17 cellular contexts compared by ENCODE assay signal in the genomic region with DNA sequence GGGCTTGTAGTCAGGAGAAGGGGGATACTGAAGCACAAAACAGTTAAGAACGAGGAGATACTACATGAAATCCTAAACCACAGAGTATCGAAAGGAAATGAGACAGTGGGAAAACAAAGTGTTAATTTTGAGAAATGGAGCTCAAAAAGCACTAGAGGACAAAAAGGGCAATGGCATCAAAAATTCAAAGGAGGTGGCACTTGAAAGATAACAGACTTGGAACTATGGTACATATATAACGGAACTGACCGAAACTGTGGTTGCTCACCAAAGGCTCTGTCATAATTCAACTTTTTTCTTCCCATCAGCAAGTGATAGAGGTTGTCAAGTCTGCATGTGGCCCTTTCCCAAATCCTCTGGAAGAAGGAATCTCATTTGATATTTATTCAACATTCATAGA.
DNase-seq lines count a peak whose midpoint lies in the region; ATAC-seq and TF ChIP-seq lines count a peak whose summit lies in the region.
"Had no signal": no experiment of that assay in that cellular context is flagged by ENCODE, and none has a peak within 500 bp of the region (broad histone marks: within the 10 kb centered on the region; RNA-seq: fewer than 3 reads in every experiment).

No MANE protein-coding gene starts in this region.

- TF ChIP-seq POLR2A in suprapubic skin (IDR thresholded peaks at IDR 0.05): no peak

- H3K79me2 ChIP-seq in H9 (ENCODE audit: insufficient read depth, low read length): no peaks in the 10 kb centered on the region
- no peaks in the 10 kb centered on the region for H3K79me2 ChIP-seq in Loucy (ENCODE audit: insufficient read depth, low read length)

- no peak overlapping the region for H3T11ph ChIP-seq in H9 (ENCODE audit: low read length)

- H2BK120ac ChIP-seq in H9 (ENCODE audit: low read depth, low read length, poor library complexity, severe bottlenecking): no peak overlapping the region

- no peak overlapping the region for H3K14ac ChIP-seq in H9 (ENCODE audit: insufficient read depth, low read length)

- H3K9me3 Mint-ChIP-seq in H9 (no peaks in the 10 kb centered on the region), chondrocyte (ENCODE audit: low read depth) (peaks cover 7% of the 10 kb centered on the region)
- H3K9me3 Mint-ChIP-seq: IgD-negative memory B cell had no signal

- TF ChIP-seq CTCF in H9 (conservative IDR thresholded peaks at IDR 0.05) (no peak), Loucy (conservative IDR thresholded peaks at IDR 0.05; ENCODE audit: low read length) (0 out of 2 replicates have a peak, but pooled peaks have one; percentile 8), chondrocyte (IDR thresholded peaks at IDR 0.05) (no peak), suprapubic skin (IDR thresholded peaks at IDR 0.05) (no peak)

- no peak for ATAC-seq in HG03280 (IDR thresholded peaks at IDR 0.05; ENCODE audit: unreplicated experiment)
- no peak for ATAC-seq in HG03095 (IDR thresholded peaks at IDR 0.05; ENCODE audit: unreplicated experiment)
- ATAC-seq: A549 had no signal

- H4K20me1 ChIP-seq in H9 (ENCODE audit: control insufficient read depth, insufficient read depth, insufficient read length) (no peaks in the 10 kb centered on the region), Loucy (ENCODE audit: insufficient read depth, low read length, poor library complexity, severe bottlenecking) (no peaks in the 10 kb centered on the region)

- no peaks in the 10 kb centered on the region for H3K23me2 ChIP-seq in H9 (ENCODE audit: insufficient read length, low read depth, low read length, poor library complexity, severe bottlenecking)

- no peak overlapping the region for H3K23ac ChIP-seq in H9 (ENCODE audit: insufficient read length, low read depth, low read length)

- no peak overlapping the region for H3K4ac ChIP-seq in H9 (ENCODE audit: low read depth, low read length)

- peaks cover 8 to 12% of the 10 kb centered on the region in 2 experiments for H3K4me1 Mint-ChIP-seq in H9
- peaks cover 48% of the 10 kb centered on the region for H3K4me1 Mint-ChIP-seq in chondrocyte (ENCODE audit: low read depth)

- H3K27me3 Mint-ChIP-seq in H9 (ENCODE audit: low read depth) (no peaks in the 10 kb centered on the region), chondrocyte (ENCODE audit: low read depth) (no peaks in the 10 kb centered on the region)
- H3K27me3 Mint-ChIP-seq: CD4-positive, alpha-beta memory T cell; IgD-negative memory B cell had no signal

- H3K4me3 Mint-ChIP-seq in H9 (no peak overlapping the region), chondrocyte (ENCODE audit: unreplicated experiment) (no peak overlapping the region)
- H3K4me3 Mint-ChIP-seq: CD4-positive, alpha-beta memory T cell; IgD-negative memory B cell had no signal

- WGBS in H9 (ENCODE audit: extremely low coverage, insufficient read length, low lambda C conversion rate): no CpG with 5 or more reads among the region's 4 CpGs
- WGBS in suprapubic skin: 97% methylated on average over 4 of the region's 4 CpGs

- H3K27me3 ChIP-seq in H9 (ENCODE audit: insufficient read depth, low read length) (no peaks in the 10 kb centered on the region), Loucy (ENCODE audit: insufficient read depth, low read length, poor library complexity, severe bottlenecking) (no peaks in the 10 kb centered on the region), suprapubic skin (no peaks in the 10 kb centered on the region)
- H3K27me3 ChIP-seq: BE2C had no signal

- no peak for TF ChIP-seq EP300 in suprapubic skin (IDR thresholded peaks at IDR 0.05)

- no peaks in the 10 kb centered on the region; the same call in 1 of the 2 replicates for H3K4me1 ChIP-seq in H9 (ENCODE audit: insufficient read depth, low read length)
- H3K4me1 ChIP-seq in Loucy (ENCODE audit: insufficient read depth, low read length, poor library complexity, severe bottlenecking): peaks cover 96% of the 10 kb centered on the region
- H3K4me1 ChIP-seq in suprapubic skin: peaks cover 47% of the 10 kb centered on the region

- H2AFZ ChIP-seq in H9 (ENCODE audit: low read length) (peak overlapping the region; percentile 48), Loucy (ENCODE audit: low read length) (0 out of 2 replicates have a peak overlapping the region, but pooled peaks have one; percentile 5)

- no peaks in the 10 kb centered on the region for H3K9me2 ChIP-seq in Loucy (replicated peaks; ENCODE audit: low read depth, low read length)

- no peak overlapping the region for H2AK5ac ChIP-seq in H9 (ENCODE audit: insufficient read length, low read length)

- no peak overlapping the region for H2BK20ac ChIP-seq in H9 (ENCODE audit: low read depth, low read length, poor library complexity, severe bottlenecking)

- H3K4me2 ChIP-seq in H9 (ENCODE audit: insufficient read depth, insufficient read length, low read length): no peak overlapping the region
- H3K4me2 ChIP-seq in Loucy (ENCODE audit: low read depth, low read length, poor library complexity, severe bottlenecking): no peak overlapping the region
- H3K4me2 ChIP-seq: A549 had no signal

- no peak overlapping the region for H4K91ac ChIP-seq in H9 (ENCODE audit: insufficient read length, low read depth, low read length)

- DNase-seq in H9: no peak
- DNase-seq in chondrocyte (ENCODE audit: low spot score): no peak
- DNase-seq in suprapubic skin (ENCODE audit: low spot score in 2 of 2): no peak
- no peak for DNase-seq in SIG-M5 (lab: John Stamatoyannopoulos, UW)
- DNase-seq: BE2C; CD4-positive, alpha-beta memory T cell; DMS153; DMS79 treated with DMSO at 0.1 percent for 48 hours; EL; GOT3 had no signal

- H3K18ac ChIP-seq in H9 (ENCODE audit: insufficient read length, low read depth, low read length): no peak overlapping the region

- H2BK15ac ChIP-seq in H9 (ENCODE audit: low read depth, low read length): no peak overlapping the region

- H2BK5ac ChIP-seq in H9 (ENCODE audit: insufficient read length, low read length): no peak overlapping the region

- H3K9ac ChIP-seq in H9 (ENCODE audit: extremely low read depth, insufficient read length, low read length) (no peak overlapping the region), Loucy (ENCODE audit: low read depth, low read length, poor library complexity, severe bottlenecking) (no peak overlapping the region)

- H3K9me3 ChIP-seq in H9 (ENCODE audit: control insufficient read depth, low read depth, low read length) (no peaks in the 10 kb centered on the region), Loucy (ENCODE audit: insufficient read depth, low read depth, low read length) (no peaks in the 10 kb centered on the region), suprapubic skin (no peaks in the 10 kb centered on the region)
- H3K9me3 ChIP-seq: A549, BE2C, HAP-1 had no signal

- H3K36me3 ChIP-seq in Loucy (ENCODE audit: insufficient read depth, low read length): no peaks in the 10 kb centered on the region
- H3K36me3 ChIP-seq in suprapubic skin: no peaks in the 10 kb centered on the region
- H3K36me3 ChIP-seq: BE2C, HAP-1 had no signal

- H3K27ac ChIP-seq in H9 (ENCODE audit: insufficient read length, low read depth, low read length): no peak overlapping the region
- no peak overlapping the region for H3K27ac ChIP-seq in suprapubic skin
- H3K27ac ChIP-seq: A549, C4-2B had no signal

- H3F3A ChIP-seq in Loucy (ENCODE audit: low read depth): peaks cover 19% of the 10 kb centered on the region

- H3K56ac ChIP-seq in H9 (ENCODE audit: insufficient read length, low read depth, low read length): no peak overlapping the region

- no peak overlapping the region for H2BK12ac ChIP-seq in H9 (ENCODE audit: insufficient read length, low read depth, low read length)

- no peaks in the 10 kb centered on the region for H3K79me1 ChIP-seq in H9 (ENCODE audit: insufficient read depth, low read depth, low read length, poor library complexity, severe bottlenecking)

- H4K5ac ChIP-seq in H9 (ENCODE audit: insufficient read length, low read depth, low read length): no peak overlapping the region

- no peak overlapping the region for H4K8ac ChIP-seq in H9 (replicated peaks; ENCODE audit: insufficient read length, low read depth, low read length)

- no peak overlapping the region for H3K4me3 ChIP-seq in Loucy (ENCODE audit: low read length, poor library complexity, severe bottlenecking)
- no peak overlapping the region for H3K4me3 ChIP-seq in suprapubic skin
- H3K4me3 ChIP-seq: A549, HAP-1 had no signal

- H3K27ac Mint-ChIP-seq in H9 (no peak overlapping the region), chondrocyte (ENCODE audit: unreplicated experiment) (peak overlapping the region; percentile 51)
- H3K27ac Mint-ChIP-seq: IgD-negative memory B cell had no signal

- no peaks in the 10 kb centered on the region for H3K36me3 Mint-ChIP-seq in H9 (ENCODE audit: insufficient read depth in 1 of 3, low read depth in 3 of 3)
- H3K36me3 Mint-ChIP-seq in chondrocyte (ENCODE audit: low read depth): no peaks in the 10 kb centered on the region
